ENCODE assay signal across 8 cellular contexts in the genomic region with DNA sequence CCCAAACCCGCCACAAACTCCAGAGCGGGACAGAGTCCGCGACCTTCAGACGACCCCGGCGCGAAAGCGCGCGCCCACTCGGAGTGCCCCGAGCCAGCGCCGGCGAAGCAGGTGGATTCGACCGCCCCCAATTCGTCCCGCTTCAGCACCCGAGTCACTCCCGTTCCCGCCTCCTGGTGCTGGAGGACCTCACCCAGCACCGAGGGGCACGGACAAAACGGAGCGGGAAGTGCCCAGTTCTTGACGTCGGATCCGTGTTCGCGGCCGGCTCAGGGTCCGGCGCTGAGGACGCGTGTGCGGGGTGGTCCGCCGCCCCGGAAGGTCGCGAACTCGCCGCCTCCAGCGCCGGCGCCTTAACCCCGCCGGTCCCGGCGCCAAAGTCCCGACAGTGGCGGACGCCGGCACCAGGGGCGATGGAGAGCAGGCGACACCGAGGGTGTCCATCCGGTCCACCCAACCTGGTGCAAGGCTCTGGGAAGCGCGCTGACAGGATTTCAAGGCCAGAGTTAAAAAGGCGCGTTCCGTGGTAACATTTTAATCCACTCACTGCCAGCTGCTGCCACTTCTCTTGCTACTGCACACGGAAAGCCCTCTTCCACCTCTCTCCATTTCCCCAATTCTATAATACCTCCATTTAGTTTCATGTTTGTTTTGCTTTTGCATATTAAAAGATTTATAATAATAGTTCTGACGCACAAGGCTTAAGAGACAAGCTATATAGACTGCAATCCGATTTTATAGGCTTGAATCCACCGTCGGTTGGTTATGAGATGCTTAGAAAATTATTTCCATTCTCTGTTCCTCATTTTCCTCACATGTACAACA.
A peak's percentile ranks its signal among the peaks of the same experiment; 100 is the strongest.
DNase-seq lines count a peak whose midpoint lies in the region; ATAC-seq and TF ChIP-seq lines count a peak whose summit lies in the region.

No MANE protein-coding gene starts in this region.

- no peak overlapping the region for H3K27ac Mint-ChIP-seq in T-helper 2 cell treated with Interferon-gamma antibody and Interleukin-4, amounts not matched to agents 5 μg/mL and 100 μg/mL, for 36 hours

- DNase-seq in GM12865 (ENCODE audit: low read depth) (no peak), fibroblast of pulmonary artery (ENCODE audit: low read depth) (peak; percentile 43), nucleus accumbens (lab: John Stamatoyannopoulos, UW) (peak in 33 of 56 donors; percentile 1 to 69 (median 23)), NCI-H2196 (lab: John Stamatoyannopoulos, UW; ENCODE audit: unreplicated experiment) (no peak)
- peak; percentile 45 for DNase-seq in T-helper 2 cell treated with Interferon-gamma antibody and Interleukin-4, amounts not matched to agents 5 μg/mL and 100 μg/mL, for 36 hours (ENCODE audit: low spot score)

- H3K36me3 Mint-ChIP-seq in T-helper 2 cell treated with Interferon-gamma antibody and Interleukin-4, amounts not matched to agents 5 μg/mL and 100 μg/mL, for 36 hours (ENCODE audit: low read depth), result no peaks in the 10 kb centered on the region

- H3K4me3 Mint-ChIP-seq in T-helper 2 cell treated with Interferon-gamma antibody and Interleukin-4, amounts not matched to agents 5 μg/mL and 100 μg/mL, for 36 hours, result peak overlapping the region; percentile 32

- no peak overlapping the region for H3K4me3 ChIP-seq in GM12865 (ENCODE audit: low read depth, low read length)
- peak overlapping the region; percentile 54 for H3K4me3 ChIP-seq in fibroblast of pulmonary artery (replicated peaks; ENCODE audit: low read depth, low read length)

- H3K4me1 Mint-ChIP-seq in T-helper 2 cell treated with Interferon-gamma antibody and Interleukin-4, amounts not matched to agents 5 μg/mL and 100 μg/mL, for 36 hours (ENCODE audit: low read depth), result peaks cover 2% of the 10 kb centered on the region

- TF ChIP-seq CTCF in GM12865 (IDR thresholded peaks at IDR 0.05; ENCODE audit: insufficient read depth, low read depth, low read length, missing control alignments), result peak; percentile 8
- TF ChIP-seq CTCF in fibroblast of pulmonary artery (IDR thresholded peaks at IDR 0.05; ENCODE audit: low read length, missing control alignments), result peak; percentile 55

- peak; percentile 64 for ATAC-seq in HG02642 (IDR thresholded peaks at IDR 0.05; ENCODE audit: poor library complexity, unreplicated experiment)
- no peak for ATAC-seq in HG02610 (IDR thresholded peaks at IDR 0.05; ENCODE audit: unreplicated experiment)
- ATAC-seq in activated CD4-positive, CD25-positive, alpha-beta regulatory T cell treated with anti-CD3 and anti-CD28 coated beads, Interleukin-2, amount 50 U/mL, for 24 hours, result no peak

- peaks cover 8% of the 10 kb centered on the region for H3K9me3 Mint-ChIP-seq in T-helper 2 cell treated with Interferon-gamma antibody and Interleukin-4, amounts not matched to agents 5 μg/mL and 100 μg/mL, for 36 hours

- peaks cover 21% of the 10 kb centered on the region for H3K27me3 Mint-ChIP-seq in T-helper 2 cell treated with Interferon-gamma antibody and Interleukin-4, amounts not matched to agents 5 μg/mL and 100 μg/mL, for 36 hours (ENCODE audit: low read depth)

Comparison
In these comparisons a context has a peak if more than half of its experiments do, and no peak if none do; other contexts are left out.
1. DNase-seq: peak in T-helper 2 cell treated with Interferon-gamma antibody and Interleukin-4, amounts not matched to agents 5 μg/mL and 100 μg/mL, for 36 hours (single experiment), fibroblast of pulmonary artery (single experiment) and nucleus accumbens (33 of 56); none in GM12865 (single experiment) and NCI-H2196 (single experiment).